Comparison of ENCODE assay signal across 17 cellular contexts in genomic region chr9:127524373-127524772, GRCh38.
A peak's percentile ranks its signal among the peaks of the same experiment; 100 is the strongest.
DNase-seq lines count a peak whose midpoint lies in the region; ATAC-seq and TF ChIP-seq lines count a peak whose summit lies in the region.
"Had no signal": no experiment of that assay in that cellular context is flagged by ENCODE, and none has a peak within 500 bp of the region (broad histone marks: within the 10 kb centered on the region; RNA-seq: fewer than 3 reads in every experiment).

No MANE protein-coding gene starts in this region.

- H3K4me3 ChIP-seq in SJCRH30: no peak overlapping the region
- H3K4me3 ChIP-seq in fibroblast of pulmonary artery (replicated peaks; ENCODE audit: low read depth, low read length): no peak overlapping the region
- no peak overlapping the region for H3K4me3 ChIP-seq in sigmoid colon
- no peak overlapping the region for H3K4me3 ChIP-seq in naive thymus-derived CD4-positive, alpha-beta T cell (ENCODE audit: low read length)
- no peak overlapping the region for H3K4me3 ChIP-seq in MG63
- no peak overlapping the region for H3K4me3 ChIP-seq in heart left ventricle
- H3K4me3 ChIP-seq: hepatocyte had no signal

- no peaks in the 10 kb centered on the region for H3K27me3 Mint-ChIP-seq in naive thymus-derived CD4-positive, alpha-beta T cell
- H3K27me3 Mint-ChIP-seq: brain; effector memory CD8-positive, alpha-beta T cell; stimulated activated naive CD8-positive, alpha-beta T cell treated with anti-CD3 and anti-CD28 coated beads, Interleukin-15, Interleukin-2, amounts not matched to agents 100 ng/mL and 50 ng/mL, for 24 hours; T-helper 17 cell had no signal

- H3K9me3 Mint-ChIP-seq in naive thymus-derived CD4-positive, alpha-beta T cell: peaks cover 0 to 27% (median 13%) of the 10 kb centered on the region in 11 donors
- H3K9me3 Mint-ChIP-seq: CD8-positive, alpha-beta T cell had no signal

- POLR2A ChIA-PET in naive thymus-derived CD4-positive, alpha-beta T cell (lab: Charles Lee): no interaction called here

- H3K36me3 Mint-ChIP-seq in naive thymus-derived CD4-positive, alpha-beta T cell: peaks cover 9 to 51% (median 24%) of the 10 kb centered on the region in 5 donors

- intact Hi-C loops in sigmoid colon (cut with DNase I) (loop anchor here (5.0 kb wide), 1 partner anchor 58 kb away; no protein-coding TSS in a partner anchor), heart left ventricle (cut with DNase I) (loop anchor here in 4 of 10 donors (5.0 kb wide), 1 partner anchor 43 kb away; a partner anchor contains a TSS)
- intact Hi-C loops in naive thymus-derived CD4-positive, alpha-beta T cell (cut with micrococcal nuclease): no loop called here

- H3K9me3 ChIP-seq in SJCRH30 (replicated peaks): peaks cover 9% of the 10 kb centered on the region; the same call in 1 of the 2 replicates
- peaks cover 0 to 6% (median 4%) of the 10 kb centered on the region in 4 donors for H3K9me3 ChIP-seq in sigmoid colon
- peaks cover 0 to 22% (median 5%) of the 10 kb centered on the region in 3 experiments for H3K9me3 ChIP-seq in naive thymus-derived CD4-positive, alpha-beta T cell (ENCODE audit: control insufficient read depth in 2 of 3, low read length in 3 of 3)
- peaks cover 20% of the 10 kb centered on the region for H3K9me3 ChIP-seq in MG63
- peaks cover 0 to 16% (median 7%) of the 10 kb centered on the region in 12 donors for H3K9me3 ChIP-seq in heart left ventricle

- TF ChIP-seq POLR2A in sigmoid colon (IDR thresholded peaks at IDR 0.05) (no peak), heart left ventricle (IDR thresholded peaks at IDR 0.05) (no peak)

- DNase-seq in ELR (ENCODE audit: low read depth): peak; percentile 73
- peak; percentile 50 to 78 for DNase-seq in SJCRH30
- DNase-seq in fibroblast of pulmonary artery (ENCODE audit: low read depth): peak; percentile 61
- no peak for DNase-seq in sigmoid colon
- no peak for DNase-seq in naive thymus-derived CD4-positive, alpha-beta T cell
- no peak for DNase-seq in MG63
- no peak for DNase-seq in heart left ventricle
- DNase-seq: activated CD4-positive, alpha-beta T cell treated with anti-CD3 and anti-CD28 coated beads for 48 hours; effector memory CD8-positive, alpha-beta T cell; stimulated activated CD4-positive, alpha-beta T cell treated with anti-CD3 and anti-CD28 coated beads, Interleukin-4, amount 100 ng/mL, for 4 hours; T-helper 17 cell had no signal

- H3K4me1 ChIP-seq in SJCRH30 (peaks cover 44% of the 10 kb centered on the region), sigmoid colon (peaks cover 0 to 90% (median 73%) of the 10 kb centered on the region in 4 donors), heart left ventricle (peaks cover 19 to 91% (median 62%) of the 10 kb centered on the region in 12 donors)
- no peaks in the 10 kb centered on the region for H3K4me1 ChIP-seq in naive thymus-derived CD4-positive, alpha-beta T cell (ENCODE audit: control insufficient read depth in 2 of 2, insufficient read depth in 2 of 2, low read length in 2 of 2)

- CTCF ChIA-PET in naive thymus-derived CD4-positive, alpha-beta T cell (lab: Charles Lee): interaction anchor here (2.6 kb wide), 1 partner anchor 62 kb away, joined by 20 read pairs; no protein-coding TSS in a partner anchor

- H3K27ac ChIP-seq in SJCRH30 (peak overlapping the region; percentile 50), sigmoid colon (peak overlapping the region in 3 of 4 donors; percentile 37 to 80 (median 73)), heart left ventricle (peak overlapping the region in 6 of 12 donors; percentile 46 to 71 (median 64))
- no peak overlapping the region for H3K27ac ChIP-seq in naive thymus-derived CD4-positive, alpha-beta T cell (ENCODE audit: low read depth, low read length)
- H3K27ac ChIP-seq: hepatocyte, parathyroid adenoma had no signal

- no peak for ATAC-seq in naive thymus-derived CD4-positive, alpha-beta T cell
- no peak for ATAC-seq in HG03095 (IDR thresholded peaks at IDR 0.05; ENCODE audit: unreplicated experiment)
- no peak for ATAC-seq in heart left ventricle
- ATAC-seq: CD8-positive, alpha-beta T cell; effector memory CD8-positive, alpha-beta T cell; T-helper 17 cell had no signal

- WGBS in sigmoid colon, 2 donors: 88 to 90% methylated on average over 6 of the region's 6 CpGs
- 60 to 71% (median 64%) methylated on average over 4 to 6 of the region's 6 CpGs for WGBS in heart left ventricle, 4 donors

- TF ChIP-seq EP300 in sigmoid colon (IDR thresholded peaks at IDR 0.05): no peak

- H3K4me1 Mint-ChIP-seq in naive thymus-derived CD4-positive, alpha-beta T cell: peaks cover 0 to 7% (median 0%) of the 10 kb centered on the region in 7 donors

- TF ChIP-seq CTCF in fibroblast of pulmonary artery (IDR thresholded peaks at IDR 0.05; ENCODE audit: low read length, missing control alignments): no peak
- no peak for TF ChIP-seq CTCF in sigmoid colon (IDR thresholded peaks at IDR 0.05)
- no peak for TF ChIP-seq CTCF in heart left ventricle (IDR thresholded peaks at IDR 0.05)

- H3K36me3 ChIP-seq in SJCRH30 (peaks cover 55% of the 10 kb centered on the region), sigmoid colon (peaks cover 9 to 39% (median 20%) of the 10 kb centered on the region in 4 donors), MG63 (peaks cover 85% of the 10 kb centered on the region), heart left ventricle (peaks cover 0 to 46% (median 30%) of the 10 kb centered on the region in 9 donors)
- H3K36me3 ChIP-seq in naive thymus-derived CD4-positive, alpha-beta T cell (ENCODE audit: control insufficient read depth in 2 of 3, insufficient read depth in 3 of 3, low read length in 3 of 3): no peaks in the 10 kb centered on the region

- no peak overlapping the region for H3K4me3 Mint-ChIP-seq in naive thymus-derived CD4-positive, alpha-beta T cell
- H3K4me3 Mint-ChIP-seq: brain; CD8-positive, alpha-beta T cell; effector memory CD8-positive, alpha-beta T cell; stimulated activated naive CD8-positive, alpha-beta T cell treated with anti-CD3 and anti-CD28 coated beads, Interleukin-15, Interleukin-2, amounts not matched to agents 100 ng/mL and 50 ng/mL, for 24 hours; T-helper 17 cell had no signal

- H3K27me3 ChIP-seq in SJCRH30 (no peaks in the 10 kb centered on the region), sigmoid colon (no peaks in the 10 kb centered on the region), MG63 (no peaks in the 10 kb centered on the region), heart left ventricle (no peaks in the 10 kb centered on the region)
- H3K27me3 ChIP-seq in naive thymus-derived CD4-positive, alpha-beta T cell (ENCODE audit: control insufficient read depth in 2 of 2, insufficient read depth in 2 of 2, low read length in 2 of 2): no peaks in the 10 kb centered on the region
- H3K27me3 ChIP-seq: hepatocyte had no signal

- H3K27ac Mint-ChIP-seq in naive thymus-derived CD4-positive, alpha-beta T cell: no peak overlapping the region
- H3K27ac Mint-ChIP-seq: brain; CD8-positive, alpha-beta T cell; stimulated activated naive CD8-positive, alpha-beta T cell treated with anti-CD3 and anti-CD28 coated beads, Interleukin-15, Interleukin-2, amounts not matched to agents 100 ng/mL and 50 ng/mL, for 24 hours; T-helper 17 cell had no signal

Comparison
In these comparisons a context has a peak if more than half of its experiments do, and no peak if none do; other contexts are left out.
1. DNase-seq: peak in ELR (single experiment), SJCRH30 (2 of 2) and fibroblast of pulmonary artery (single experiment); none in sigmoid colon (single experiment), naive thymus-derived CD4-positive, alpha-beta T cell (0 of 9), MG63 (single experiment) and heart left ventricle (0 of 5).